Comparison of ENCODE assay signal across 8 cellular contexts in the genomic region with DNA sequence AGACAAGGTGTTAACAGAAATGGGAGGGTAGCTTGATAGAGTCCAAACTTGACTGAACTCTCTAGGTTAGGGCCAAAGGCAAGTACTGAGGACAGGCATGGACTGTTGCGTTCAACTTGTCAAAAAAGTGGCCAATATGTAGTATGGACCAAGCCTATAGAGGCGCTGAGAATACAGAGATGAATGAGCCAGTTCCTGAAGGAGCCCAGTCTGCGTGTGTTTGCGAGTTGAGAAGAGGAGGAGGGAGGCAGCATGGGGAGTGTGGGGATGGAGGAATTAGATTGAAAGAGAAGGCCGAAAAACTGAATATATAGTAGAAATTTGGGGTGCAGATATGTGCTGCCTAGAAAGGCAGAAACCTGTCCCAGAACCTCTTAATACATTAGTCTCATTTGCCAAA. TPM values are rescaled to one million over a fixed set of nuclear protein-coding genes. Genes with fewer than 3 reads are reported as not detected.
DNase-seq lines count a peak whose midpoint lies in the region; ATAC-seq and TF ChIP-seq lines count a peak whose summit lies in the region.

No MANE protein-coding gene starts in this region.

- H3K27ac ChIP-seq in SJSA1: peak overlapping the region; percentile 17; the same call in 1 of the 2 replicates

- ATAC-seq in HG03025 (IDR thresholded peaks at IDR 0.05; ENCODE audit: low FRiP score, unreplicated experiment): no peak
- ATAC-seq in GM18867 (IDR thresholded peaks at IDR 0.05; ENCODE audit: unreplicated experiment): no peak

- no peaks in the 10 kb centered on the region for H3K27me3 ChIP-seq in SJSA1 (replicated peaks)

- POLR2A ChIA-PET in HEK293T (lab: Yijun Ruan, JAX): no interaction called here

- no peaks in the 10 kb centered on the region for H3K9me3 ChIP-seq in SJSA1 (replicated peaks)

- TF ChIP-seq CTCF in epithelial cell of proximal tubule (conservative IDR thresholded peaks at IDR 0.05; ENCODE audit: low read depth, low read length) (no peak), nephron progenitor cell (IDR thresholded peaks at IDR 0.05) (no peak)

- no peaks in the 10 kb centered on the region for H3K9me3 Mint-ChIP-seq in nephron progenitor cell

- H3K4me3 ChIP-seq in SJSA1 (peak overlapping the region; percentile 91), epithelial cell of proximal tubule (ENCODE audit: low read depth, low read length) (peak overlapping the region; percentile 79)

- peaks cover 2% of the 10 kb centered on the region for H3K27me3 Mint-ChIP-seq in nephron progenitor cell (ENCODE audit: low read depth, poor library complexity)

- H3K4me1 ChIP-seq in SJSA1 (replicated peaks): peaks cover 17% of the 10 kb centered on the region

- peaks cover 42% of the 10 kb centered on the region for H3K4me1 Mint-ChIP-seq in nephron progenitor cell

- peaks cover 8% of the 10 kb centered on the region; the same call in 1 of the 2 replicates for H3K36me3 ChIP-seq in SJSA1

- peak overlapping the region; percentile 79 for H3K4me3 Mint-ChIP-seq in nephron progenitor cell

- peak overlapping the region; percentile 86 for H3K27ac Mint-ChIP-seq in nephron progenitor cell

- CTCF ChIA-PET in HEK293T (lab: Yijun Ruan, JAX): interaction anchor here (0.7 kb wide), 1 partner anchor 284 kb away, joined by 3 read pairs; no protein-coding TSS in a partner anchor

- peak; percentile 28 for DNase-seq in DMS53 treated with DMSO at 0.1 percent for 48 hours (lab: John Stamatoyannopoulos, UW; ENCODE audit: unreplicated experiment)
- DNase-seq in HEK293T (ENCODE audit: extremely low spot score): peak; percentile 39
- no peak for DNase-seq in SJSA1 (ENCODE audit: low read depth in 1 of 2, low spot score in 2 of 2)
- DNase-seq in epithelial cell of proximal tubule (ENCODE audit: low read depth): no peak
- peak; percentile 4 for DNase-seq in nephron progenitor cell
- DNase-seq in GM19240 (ENCODE audit: insufficient read length, low spot score): no peak

- H3K36me3 Mint-ChIP-seq in nephron progenitor cell (ENCODE audit: low read depth): no peaks in the 10 kb centered on the region

TF ChIP-seq in HEK293T, 16 proteins besides CTCF, POLR2A, EP300 and RAD21:
- TF ChIP-seq LEF1 (IDR thresholded peaks at IDR 0.05; ENCODE audit: borderline replicate concordance): no peak
- TF ChIP-seq ELF4 (IDR thresholded peaks at IDR 0.05): no peak
- TF ChIP-seq ARNT (IDR thresholded peaks at IDR 0.05): no peak
- no peak for TF ChIP-seq FOXK2 (IDR thresholded peaks at IDR 0.05)
- no peak for TF ChIP-seq SUZ12 (IDR thresholded peaks at IDR 0.05)
- no peak for TF ChIP-seq HDGF (IDR thresholded peaks at IDR 0.05; ENCODE audit: borderline replicate concordance)
- no peak for TF ChIP-seq SP1 (IDR thresholded peaks at IDR 0.05)
- no peak for TF ChIP-seq FOXM1 (IDR thresholded peaks at IDR 0.05; ENCODE audit: borderline replicate concordance)
- no peak for TF ChIP-seq PKNOX1 (IDR thresholded peaks at IDR 0.05)
- TF ChIP-seq FOXA1 (IDR thresholded peaks at IDR 0.05): no peak
- no peak for TF ChIP-seq L3MBTL2 (conservative IDR thresholded peaks at IDR 0.05)
- TF ChIP-seq CTBP1 (IDR thresholded peaks at IDR 0.05; ENCODE audit: borderline replicate concordance): no peak
- TF ChIP-seq NFRKB (IDR thresholded peaks at IDR 0.05): no peak
- TF ChIP-seq TARDBP (IDR thresholded peaks at IDR 0.05): no peak
- TF ChIP-seq ZNF384 (IDR thresholded peaks at IDR 0.05): no peak
- TF ChIP-seq BHLHE40 (IDR thresholded peaks at IDR 0.05; ENCODE audit: borderline replicate concordance): no peak

RNA-seq across cellular contexts. Expression of gene SIPA1L1, which starts 0.6 kb away (rescaled TPM):
- 10.8 and 21.0 TPM in 2 replicates for total RNA-seq in SJSA1 (2014; rRNA removed; shearing (Covaris generic))
- total RNA-seq in epithelial cell of proximal tubule: 33.9 and 61.6 TPM in 2 replicates

Comparison
In these comparisons a context has a peak if more than half of its experiments do, and no peak if none do; other contexts are left out.
1. DNase-seq: peak in DMS53 treated with DMSO at 0.1 percent for 48 hours (single experiment), HEK293T (single experiment) and nephron progenitor cell (single experiment); none in SJSA1 (0 of 2), epithelial cell of proximal tubule (single experiment) and GM19240 (single experiment).